ENCODE assay signal across 8 cellular contexts in the genomic region with DNA sequence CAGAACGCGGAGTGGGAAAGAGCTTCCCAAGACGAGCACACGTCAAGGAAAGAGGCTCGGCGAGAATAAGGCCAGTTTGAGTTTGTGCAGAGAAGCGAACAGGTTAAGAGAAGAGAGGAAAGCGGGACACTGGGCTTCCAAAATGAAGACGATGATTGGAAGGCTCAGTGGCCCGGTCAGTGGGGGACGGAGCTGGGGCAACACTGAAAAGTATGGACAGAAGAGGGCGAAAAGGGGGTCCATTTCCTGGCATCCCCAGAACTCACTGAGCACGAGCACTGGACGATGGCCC. TPM values are rescaled to one million over a fixed set of nuclear protein-coding genes. Genes with fewer than 3 reads are reported as not detected.
DNase-seq lines count a peak whose midpoint lies in the region; ATAC-seq, FAIRE-seq and TF ChIP-seq lines count a peak whose summit lies in the region.

No MANE protein-coding gene starts in this region.

- peaks cover 9 to 12% of the 10 kb centered on the region in 2 experiments; a peak in 3 of 4 replicates for H3K4me1 ChIP-seq in SK-N-SH (ENCODE audit: control insufficient read depth in 1 of 2, insufficient read depth in 2 of 2, low read depth in 1 of 2, low read length in 1 of 2)
- H3K4me1 ChIP-seq in esophagus muscularis mucosa = peaks cover 19 to 29% (median 25%) of the 10 kb centered on the region in 4 donors
- peaks cover 15 to 18% (median 17%) of the 10 kb centered on the region in 3 donors for H3K4me1 ChIP-seq in pancreas

- peak overlapping the region; percentile 75 for H3K9ac ChIP-seq in SK-N-SH

- WGBS in SK-N-SH (ENCODE audit: low lambda C conversion rate) = 0% methylated on average over 12 of the region's 14 CpGs
- under 1% methylated on average over 14 of the region's 14 CpGs for WGBS in esophagus muscularis mucosa
- 0% methylated on average over 14 of the region's 14 CpGs for WGBS in pancreas, 2 donors

- intact Hi-C loops in esophagus muscularis mucosa (cut with DNase I) = no loop called here
- intact Hi-C loops in pancreas (cut with DNase I) = no loop called here

- no peak for TF ChIP-seq POLR2A in esophagus muscularis mucosa (IDR thresholded peaks at IDR 0.05; ENCODE audit: low read depth)

- H3K27me3 ChIP-seq in SK-N-SH (ENCODE audit: insufficient read depth) = no peaks in the 10 kb centered on the region
- no peaks in the 10 kb centered on the region for H3K27me3 ChIP-seq in esophagus muscularis mucosa
- no peaks in the 10 kb centered on the region for H3K27me3 ChIP-seq in pancreas

- H3K36me3 ChIP-seq in SK-N-SH (replicated peaks in 1 of 2; ENCODE audit: control insufficient read depth in 1 of 2, insufficient read depth in 2 of 2, low read length in 1 of 2) (peaks cover 30 to 31% of the 10 kb centered on the region in 2 experiments), esophagus muscularis mucosa (peaks cover 12 to 29% (median 28%) of the 10 kb centered on the region in 4 donors), pancreas (peaks cover 0 to 13% (median under 1%) of the 10 kb centered on the region in 3 donors)

- H3K4me2 ChIP-seq in SK-N-SH = peak overlapping the region; percentile 73

- H2AFZ ChIP-seq in SK-N-SH (ENCODE audit: low read depth) = peak overlapping the region; percentile 64

- no peaks in the 10 kb centered on the region for H3K9me3 ChIP-seq in SK-N-SH
- no peaks in the 10 kb centered on the region for H3K9me3 ChIP-seq in esophagus muscularis mucosa
- H3K9me3 ChIP-seq in pancreas = no peaks in the 10 kb centered on the region

- peak overlapping the region; percentile 63 to 78 for H3K4me3 ChIP-seq in SK-N-SH (ENCODE audit: low read depth in 2 of 2, low read length in 1 of 2)
- H3K4me3 ChIP-seq in esophagus muscularis mucosa = peak overlapping the region; percentile 78 to 94 (median 88)
- H3K4me3 ChIP-seq in pancreas = peak overlapping the region; percentile 59 to 89 (median 88)

- H3K27ac ChIP-seq in SK-N-SH (ENCODE audit: low read depth in 2 of 2, low read length in 1 of 2) (peak overlapping the region; percentile 67 to 84), esophagus muscularis mucosa (replicated peaks in 1 of 4) (peak overlapping the region; percentile 82 to 90 (median 89)), pancreas (peak overlapping the region in 3 of 4 donors; percentile 33 to 80 (median 62))

- no peaks in the 10 kb centered on the region for H3K9me2 ChIP-seq in SK-N-SH

- ATAC-seq in GM21717 (IDR thresholded peaks at IDR 0.05; ENCODE audit: unreplicated experiment) (peak; percentile 28), pancreas (peak in 3 of 4 donors; percentile 1 to 5 (median 1)), HG03439 (IDR thresholded peaks at IDR 0.05; ENCODE audit: unreplicated experiment) (no peak)

- no peaks in the 10 kb centered on the region for H3F3A ChIP-seq in SK-N-SH (replicated peaks; ENCODE audit: insufficient read depth)

- TF ChIP-seq EP300 in SK-N-SH (IDR thresholded peaks at IDR 0.05; ENCODE audit: borderline replicate concordance in 1 of 2, low read depth in 1 of 2, low read length in 1 of 2) = no peak
- no peak for TF ChIP-seq EP300 in esophagus muscularis mucosa (IDR thresholded peaks at IDR 0.05)

- H4K20me1 ChIP-seq in SK-N-SH (ENCODE audit: insufficient read depth) = peaks cover 18% of the 10 kb centered on the region

- TF ChIP-seq CTCF in SK-N-SH (IDR thresholded peaks at IDR 0.05) = peak; percentile 31
- TF ChIP-seq CTCF in esophagus muscularis mucosa (IDR thresholded peaks at IDR 0.05) = no peak
- TF ChIP-seq CTCF in pancreas (IDR thresholded peaks at IDR 0.05) = no peak

- CTCF ChIA-PET in SK-N-SH (lab: Yijun Ruan, JAX) = interaction anchor here (0.6 to 1.3 kb wide), 4 partner anchors 18 to 274 kb away, joined by 3 to 7 read pairs (median 4); no protein-coding TSS in a partner anchor

- peaks cover 44% of the 10 kb centered on the region for H3K79me2 ChIP-seq in SK-N-SH (ENCODE audit: insufficient read depth)

- POLR2A ChIA-PET in SK-N-SH (lab: Yijun Ruan, JAX) = interaction anchor here (0.7 to 1.3 kb wide), 2 partner anchors 12 to 125 kb away, joined by 3 to 4 read pairs; a partner anchor contains a TSS

- no peak for FAIRE-seq in pancreas (lab: Jason Lieb, UNC)

- TF ChIP-seq RAD21 in SK-N-SH (IDR thresholded peaks at IDR 0.05; ENCODE audit: low read length) = no peak

- no peak for DNase-seq in SK-N-SH
- no peak for DNase-seq in esophagus muscularis mucosa (ENCODE audit: extremely low spot score)
- DNase-seq in pancreas = no peak
- no peak for DNase-seq in HK-2 (ENCODE audit: unreplicated experiment)
- no peak for DNase-seq in C1 segment of cervical spinal cord (lab: John Stamatoyannopoulos, UW)
- no peak for DNase-seq in NCI-H446 treated with DMSO at 0.1 percent for 48 hours (lab: John Stamatoyannopoulos, UW)

TF ChIP-seq in SK-N-SH, 30 proteins besides CTCF, POLR2A, EP300 and RAD21 (continues in another document):
- no peak for TF ChIP-seq NRF1 (IDR thresholded peaks at IDR 0.05; ENCODE audit: low read depth, low read length)
- no peak for TF ChIP-seq POLR2AphosphoS5 (IDR thresholded peaks at IDR 0.05; ENCODE audit: low read depth, low read length)
- TF ChIP-seq YY1 (IDR thresholded peaks at IDR 0.05; ENCODE audit: low read depth) = no peak
- TF ChIP-seq, protein P1, sequence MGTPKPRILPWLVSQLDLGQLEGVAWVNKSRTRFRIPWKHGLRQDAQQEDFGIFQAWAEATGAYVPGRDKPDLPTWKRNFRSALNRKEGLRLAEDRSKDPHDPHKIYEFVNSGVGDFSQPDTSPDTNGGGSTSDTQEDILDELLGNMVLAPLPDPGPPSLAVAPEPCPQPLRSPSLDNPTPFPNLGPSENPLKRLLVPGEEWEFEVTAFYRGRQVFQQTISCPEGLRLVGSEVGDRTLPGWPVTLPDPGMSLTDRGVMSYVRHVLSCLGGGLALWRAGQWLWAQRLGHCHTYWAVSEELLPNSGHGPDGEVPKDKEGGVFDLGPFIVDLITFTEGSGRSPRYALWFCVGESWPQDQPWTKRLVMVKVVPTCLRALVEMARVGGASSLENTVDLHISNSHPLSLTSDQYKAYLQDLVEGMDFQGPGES (IDR thresholded peaks at IDR 0.05; ENCODE audit: low read depth, low read length) = no peak
- TF ChIP-seq, protein P2, sequence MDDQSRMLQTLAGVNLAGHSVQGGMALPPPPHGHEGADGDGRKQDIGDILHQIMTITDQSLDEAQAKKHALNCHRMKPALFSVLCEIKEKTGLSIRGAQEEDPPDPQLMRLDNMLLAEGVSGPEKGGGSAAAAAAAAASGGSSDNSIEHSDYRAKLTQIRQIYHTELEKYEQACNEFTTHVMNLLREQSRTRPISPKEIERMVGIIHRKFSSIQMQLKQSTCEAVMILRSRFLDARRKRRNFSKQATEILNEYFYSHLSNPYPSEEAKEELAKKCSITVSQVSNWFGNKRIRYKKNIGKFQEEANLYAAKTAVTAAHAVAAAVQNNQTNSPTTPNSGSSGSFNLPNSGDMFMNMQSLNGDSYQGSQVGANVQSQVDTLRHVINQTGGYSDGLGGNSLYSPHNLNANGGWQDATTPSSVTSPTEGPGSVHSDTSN (IDR thresholded peaks at IDR 0.05) = no peak
- TF ChIP-seq SMC3 (IDR thresholded peaks at IDR 0.05; ENCODE audit: low read depth, low read length) = no peak
- TF ChIP-seq RCOR1 (IDR thresholded peaks at IDR 0.05; ENCODE audit: low read length) = no peak

RNA-seq across cellular contexts. Expression of a gene that starts 0.3 kb away (rescaled TPM):
- polyA plus RNA-seq in SK-N-SH (2012; rRNA removed) (295 and 359 TPM in 2 replicates), pancreas (10 to 100 TPM; 58.3 to 81.5 TPM)
- polyA plus RNA-seq in SK-N-SH (2012; cell fraction: cytosol; rRNA removed) = 291 and 349 TPM in 2 replicates
- polyA plus RNA-seq in SK-N-SH (2012; cell fraction: nucleus; rRNA removed) = 201 and 250 TPM in 2 replicates
- total RNA-seq in esophagus muscularis mucosa (100 to 1,000 TPM; 172 to 241 (median 222) TPM), pancreas (100 to 1,000 TPM in 1 of 6 donors, 10 to 100 TPM in 5; 47.1 to 107 (median 87.1) TPM)

RNA-seq across cellular contexts. Expression of a gene that starts 0.5 kb away (rescaled TPM):
- polyA plus RNA-seq in SK-N-SH (2012; rRNA removed) = 1.5 TPM in 2 replicates
- 1.1 and 1.7 TPM in 2 replicates for polyA plus RNA-seq in SK-N-SH (2012; cell fraction: cytosol; rRNA removed)
- polyA plus RNA-seq in SK-N-SH (2012; cell fraction: nucleus; rRNA removed) = 1.0 and 1.2 TPM in 2 replicates
- total RNA-seq in esophagus muscularis mucosa = not detected
- not detected for total RNA-seq in pancreas
- under 1 TPM in 1 of 2 donors, not detected in 1; 0.56 TPM for polyA plus RNA-seq in pancreas

RNA-seq across cellular contexts. Expression of a gene that starts 31.2 kb away (rescaled TPM):
- polyA plus RNA-seq in SK-N-SH (2012; rRNA removed) (0.18 TPM in 1 of 2 replicates, not detected in the other), pancreas (1 to 10 TPM; 1.3 to 3.5 TPM)
- polyA plus RNA-seq in SK-N-SH (2012; cell fraction: cytosol; rRNA removed) = not detected in 2 replicates
- 0.15 TPM in 1 of 2 replicates, not detected in the other for polyA plus RNA-seq in SK-N-SH (2012; cell fraction: nucleus; rRNA removed)
- total RNA-seq in esophagus muscularis mucosa (not detected), pancreas (under 1 TPM; 0.16 to 1.00 (median 0.40) TPM)

RNA-seq across cellular contexts. Expression of a gene that starts 38.7 kb away (rescaled TPM):
- polyA plus RNA-seq in SK-N-SH (2012; rRNA removed) (not detected in 2 replicates), pancreas (under 1 TPM in 1 of 2 donors, not detected in 1; 0.19 TPM)
- not detected in 2 replicates for polyA plus RNA-seq in SK-N-SH (2012; cell fraction: cytosol; rRNA removed)
- polyA plus RNA-seq in SK-N-SH (2012; cell fraction: nucleus; rRNA removed) = 0.08 and 0.18 TPM in 2 replicates
- total RNA-seq in esophagus muscularis mucosa (not detected), pancreas (not detected)

RNA-seq across cellular contexts. Expression of a gene that starts 42.4 kb away (rescaled TPM):
- polyA plus RNA-seq in SK-N-SH (2012; rRNA removed) (40.5 and 41.7 TPM in 2 replicates), pancreas (10 to 100 TPM; 31.3 to 32.5 TPM)
- polyA plus RNA-seq in SK-N-SH (2012; cell fraction: cytosol; rRNA removed) = 30.1 and 38.0 TPM in 2 replicates
- 37.3 and 39.1 TPM in 2 replicates for polyA plus RNA-seq in SK-N-SH (2012; cell fraction: nucleus; rRNA removed)
- total RNA-seq in esophagus muscularis mucosa (10 to 100 TPM; 27.0 to 47.8 (median 37.5) TPM), pancreas (10 to 100 TPM; 11.1 to 29.6 (median 18.1) TPM)
